9 cellular contexts compared by ENCODE assay signal in the genomic region with DNA sequence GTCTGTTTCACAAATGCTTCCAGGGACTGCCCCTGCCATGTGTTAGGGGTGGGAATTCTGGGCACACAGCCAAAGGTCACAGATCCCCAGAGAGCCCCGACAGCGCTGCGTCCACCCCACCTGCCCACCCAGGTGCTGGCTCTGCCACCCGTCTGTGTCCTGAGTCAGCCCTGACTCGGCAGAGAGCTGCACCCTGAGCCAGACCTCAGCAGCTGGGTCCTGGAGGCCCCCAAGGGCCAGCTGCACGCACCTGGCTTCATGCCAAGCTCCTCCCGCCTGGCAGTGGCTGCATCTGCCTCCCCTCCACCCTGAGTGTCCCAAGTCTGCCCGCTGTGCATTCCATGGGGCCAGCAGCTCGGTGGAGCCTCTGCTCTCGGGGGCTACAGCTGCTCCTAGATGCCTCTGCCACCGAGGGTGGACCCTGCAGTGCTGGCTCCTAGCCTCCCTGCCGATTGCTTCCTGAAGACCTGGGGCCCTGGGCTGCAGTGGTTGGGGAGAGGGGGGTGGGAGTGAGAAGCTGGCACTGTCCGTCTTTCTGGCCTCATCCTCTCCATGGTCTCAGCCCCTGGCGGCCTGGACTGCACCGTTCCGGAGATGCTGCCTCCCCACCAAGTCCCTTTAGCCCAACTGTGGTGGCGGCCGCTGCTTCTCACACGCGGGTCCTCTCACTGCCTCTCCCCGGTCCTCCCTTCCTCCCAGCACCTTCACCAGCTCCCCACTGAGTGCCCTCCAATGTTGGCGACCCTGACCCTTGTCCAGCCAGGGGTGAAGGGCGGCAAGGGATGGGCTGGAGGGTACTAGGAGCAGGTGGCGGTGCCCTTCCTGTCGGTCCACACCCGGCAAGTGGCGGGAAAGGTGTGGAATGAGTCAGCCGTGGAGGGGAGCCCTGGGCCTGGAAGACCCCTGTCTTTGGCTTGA. TPM values are rescaled to one million over a fixed set of nuclear protein-coding genes. Genes with fewer than 3 reads are reported as not detected.
DNase-seq lines count a peak whose midpoint lies in the region; ATAC-seq and TF ChIP-seq lines count a peak whose summit lies in the region.
"Had no signal": no experiment of that assay in that cellular context is flagged by ENCODE, and none has a peak within 500 bp of the region (broad histone marks: within the 10 kb centered on the region; RNA-seq: fewer than 3 reads in every experiment).

No MANE protein-coding gene starts in this region.

- TF ChIP-seq CTCF in fibroblast of mammary gland (conservative IDR thresholded peaks at IDR 0.05; ENCODE audit: control insufficient read depth, insufficient read depth, low read depth, low read length), result no peak

- DNase-seq in left ventricle myocardium superior, result peak; percentile 52
- no peak for DNase-seq in Right ventricle myocardium superior
- peak; percentile 89 for DNase-seq in NCI-H748 (lab: John Stamatoyannopoulos, UW; ENCODE audit: unreplicated experiment)
- DNase-seq in fibroblast of mammary gland (ENCODE audit: low read depth), result peak; percentile 60
- no peak for DNase-seq in NCI-H226
- DNase-seq in T-helper 2 cell treated with Interferon-gamma antibody and Interleukin-4, amounts not matched to agents 5 μg/mL and 100 μg/mL, for 36 hours (ENCODE audit: low spot score), result no peak
- no peak for DNase-seq in stimulated activated naive CD4-positive, alpha-beta T cell (lab: John Stamatoyannopoulos, UW)
- DNase-seq in superior temporal gyrus (ENCODE audit: extremely low spot score), result no peak

- ATAC-seq in left ventricle myocardium superior (no peak), Right ventricle myocardium superior (ENCODE audit: poor library complexity) (no peak)
- ATAC-seq: CD8-positive, alpha-beta T cell had no signal

- intact Hi-C loops in left ventricle myocardium superior (cut with micrococcal nuclease), result no loop called here
- intact Hi-C loops in Right ventricle myocardium superior (cut with DNase I), result no loop called here

- peaks cover 16% of the 10 kb centered on the region for H3K27me3 Mint-ChIP-seq in T-helper 2 cell treated with Interferon-gamma antibody and Interleukin-4, amounts not matched to agents 5 μg/mL and 100 μg/mL, for 36 hours (ENCODE audit: low read depth)

- H3K4me3 ChIP-seq in fibroblast of mammary gland (ENCODE audit: control insufficient read depth, low read depth, low read length), result no peak overlapping the region

- H3K4me1 Mint-ChIP-seq in T-helper 2 cell treated with Interferon-gamma antibody and Interleukin-4, amounts not matched to agents 5 μg/mL and 100 μg/mL, for 36 hours (ENCODE audit: low read depth), result peaks cover 14% of the 10 kb centered on the region

- no peaks in the 10 kb centered on the region for H3K9me3 Mint-ChIP-seq in T-helper 2 cell treated with Interferon-gamma antibody and Interleukin-4, amounts not matched to agents 5 μg/mL and 100 μg/mL, for 36 hours
- H3K9me3 Mint-ChIP-seq: CD8-positive, alpha-beta T cell had no signal

- no peak overlapping the region for H3K27ac Mint-ChIP-seq in T-helper 2 cell treated with Interferon-gamma antibody and Interleukin-4, amounts not matched to agents 5 μg/mL and 100 μg/mL, for 36 hours
- H3K27ac Mint-ChIP-seq: CD8-positive, alpha-beta T cell had no signal

- no peak overlapping the region for H3K4me3 Mint-ChIP-seq in T-helper 2 cell treated with Interferon-gamma antibody and Interleukin-4, amounts not matched to agents 5 μg/mL and 100 μg/mL, for 36 hours
- H3K4me3 Mint-ChIP-seq: CD8-positive, alpha-beta T cell had no signal

- no peaks in the 10 kb centered on the region for H3K36me3 Mint-ChIP-seq in T-helper 2 cell treated with Interferon-gamma antibody and Interleukin-4, amounts not matched to agents 5 μg/mL and 100 μg/mL, for 36 hours (ENCODE audit: low read depth)

RNA-seq across cellular contexts. Expression of a gene that starts 3.0 kb away (rescaled TPM):
- 5.5 TPM for total RNA-seq in left ventricle myocardium superior
- 4.3 TPM for total RNA-seq in Right ventricle myocardium superior

RNA-seq across cellular contexts. Expression of a gene that starts 13.2 kb away (rescaled TPM):
- total RNA-seq in left ventricle myocardium superior (0.64 TPM), Right ventricle myocardium superior (0.75 TPM)

RNA-seq across cellular contexts. Expression of a gene that starts 28.5 kb away (rescaled TPM):
- total RNA-seq in left ventricle myocardium superior (not detected), Right ventricle myocardium superior (not detected)
- total RNA-seq: CD8-positive, alpha-beta T cell had no signal

RNA-seq across cellular contexts. Expression of a gene that starts 41.0 kb away (rescaled TPM):
- total RNA-seq in left ventricle myocardium superior, result 2.1 TPM
- total RNA-seq in Right ventricle myocardium superior, result 0.81 TPM
- total RNA-seq: CD8-positive, alpha-beta T cell had no signal

RNA-seq across cellular contexts. Expression of a gene that starts 57.1 kb away (rescaled TPM):
- 64.4 TPM for total RNA-seq in left ventricle myocardium superior
- 54.4 TPM for total RNA-seq in Right ventricle myocardium superior

Comparison
In these comparisons a context has a peak if more than half of its experiments do, and no peak if none do; other contexts are left out.
1. DNase-seq: peak in left ventricle myocardium superior (single experiment), NCI-H748 (single experiment) and fibroblast of mammary gland (single experiment); none in Right ventricle myocardium superior (single experiment), NCI-H226 (single experiment), T-helper 2 cell treated with Interferon-gamma antibody and Interleukin-4, amounts not matched to agents 5 μg/mL and 100 μg/mL, for 36 hours (single experiment), stimulated activated naive CD4-positive, alpha-beta T cell (0 of 6) and superior temporal gyrus (single experiment).